In genomic region chr5:138641547-138642298, GRCh38 we compare ENCODE assay signal across 9 cellular contexts.
DNase-seq lines count a peak whose midpoint lies in the region; ATAC-seq, FAIRE-seq and TF ChIP-seq lines count a peak whose summit lies in the region.
"Had no signal": no experiment of that assay in that cellular context is flagged by ENCODE, and none has a peak within 500 bp of the region (broad histone marks: within the 10 kb centered on the region; RNA-seq: fewer than 3 reads in every experiment).

No MANE protein-coding gene starts in this region.

- no peaks in the 10 kb centered on the region for H4K20me1 ChIP-seq in DOHH2 (ENCODE audit: control insufficient read depth, insufficient read depth, low read depth, low read length)
- H4K20me1 ChIP-seq in MM.1S (ENCODE audit: insufficient read depth, low read length), result no peaks in the 10 kb centered on the region

- H3K4me2 ChIP-seq in DOHH2 (ENCODE audit: low read length) (no peak overlapping the region), MM.1S (ENCODE audit: low read depth, low read length) (no peak overlapping the region)

- no peaks in the 10 kb centered on the region for H3K9me2 ChIP-seq in DOHH2 (replicated peaks; ENCODE audit: control insufficient read depth, low read length)
- no peaks in the 10 kb centered on the region for H3K9me2 ChIP-seq in MM.1S (replicated peaks; ENCODE audit: insufficient read depth, low read length)

- intact Hi-C loops in ascending aorta (cut with DNase I), result loop anchor here (2.0 kb wide), 1 partner anchor 621 kb away; no protein-coding TSS in a partner anchor

- H3F3A ChIP-seq in DOHH2 (ENCODE audit: control insufficient read depth, insufficient read depth) (no peaks in the 10 kb centered on the region), MM.1S (ENCODE audit: insufficient read depth, low read length) (no peaks in the 10 kb centered on the region)

- H3K27me3 ChIP-seq in DOHH2 (ENCODE audit: control insufficient read depth, low read length) (no peaks in the 10 kb centered on the region; the same call in 1 of the 2 replicates), MM.1S (replicated peaks; ENCODE audit: insufficient read depth, low read length) (peaks cover 3% of the 10 kb centered on the region; the same call in 1 of the 2 replicates), ascending aorta (no peaks in the 10 kb centered on the region), small intestine (ENCODE audit: control insufficient read depth in 2 of 2, insufficient read depth in 2 of 2, low read length in 2 of 2) (no peaks in the 10 kb centered on the region)

- H3K4me3 ChIP-seq in DOHH2 (ENCODE audit: low read length) (no peak overlapping the region), MM.1S (ENCODE audit: low read length) (no peak overlapping the region), ascending aorta (no peak overlapping the region), small intestine (ENCODE audit: low read depth in 1 of 2, low read length in 2 of 2) (no peak overlapping the region)

- H2AFZ ChIP-seq in MM.1S (ENCODE audit: low read length), result no peak overlapping the region

- ATAC-seq in GM19023 (IDR thresholded peaks at IDR 0.05; ENCODE audit: unreplicated experiment) (no peak), GM21529 (IDR thresholded peaks at IDR 0.05; ENCODE audit: unreplicated experiment) (no peak)

- no peaks in the 10 kb centered on the region for H3K36me3 ChIP-seq in DOHH2 (ENCODE audit: control insufficient read depth, low read length)
- no peaks in the 10 kb centered on the region for H3K36me3 ChIP-seq in MM.1S (replicated peaks; ENCODE audit: insufficient read depth, low read length)
- no peaks in the 10 kb centered on the region for H3K36me3 ChIP-seq in ascending aorta
- no peaks in the 10 kb centered on the region for H3K36me3 ChIP-seq in small intestine (ENCODE audit: control insufficient read depth in 2 of 2, insufficient read depth in 2 of 2, low read length in 2 of 2)

- H3K27ac ChIP-seq in DOHH2 (ENCODE audit: low read depth, low read length) (no peak overlapping the region), MM.1S (ENCODE audit: low read length) (no peak overlapping the region), ascending aorta (no peak overlapping the region), small intestine (ENCODE audit: low read depth in 1 of 2, low read length in 1 of 2) (no peak overlapping the region)

- no peak for FAIRE-seq in small intestine (lab: Jason Lieb, UNC)
- FAIRE-seq: colon had no signal

- no peak overlapping the region for H3K9ac ChIP-seq in MM.1S (ENCODE audit: low read length)

- 42 to 54% (median 44%) methylated on average over 18 of the region's 18 CpGs for whole genome bisulfite sequencing in small intestine, 3 donors

- DNase-seq in MM.1S, result peak; percentile 77
- peak; percentile 23 for DNase-seq in T-helper 22 cell (ENCODE audit: low read depth)
- peak in 1 of 2 donors; percentile 75 for DNase-seq in ascending aorta (ENCODE audit: low spot score in 2 of 2)
- DNase-seq in hypothalamus (lab: John Stamatoyannopoulos, UW), result peak in 39 of 51 donors; percentile 12 to 75 (median 48)
- DNase-seq in small intestine, result peak; percentile 56

- H3K9me3 ChIP-seq in DOHH2 (ENCODE audit: control insufficient read depth, insufficient read depth, low read length) (no peaks in the 10 kb centered on the region), MM.1S (replicated peaks; ENCODE audit: insufficient read depth, low read length) (no peaks in the 10 kb centered on the region), ascending aorta (no peaks in the 10 kb centered on the region), small intestine (ENCODE audit: control insufficient read depth, low read depth) (no peaks in the 10 kb centered on the region)

- TF ChIP-seq CTCF in DOHH2 (IDR thresholded peaks at IDR 0.05; ENCODE audit: low read depth, low read length, poor library complexity, severe bottlenecking) (peak; percentile 84), MM.1S (IDR thresholded peaks at IDR 0.05; ENCODE audit: low read length) (peak; percentile 88), ascending aorta (IDR thresholded peaks at IDR 0.05) (peak; percentile 41 to 61 (median 56))

- H3K79me2 ChIP-seq in DOHH2 (ENCODE audit: control insufficient read depth, low read length), result no peaks in the 10 kb centered on the region
- no peaks in the 10 kb centered on the region for H3K79me2 ChIP-seq in MM.1S (ENCODE audit: low read length)

- H3K4me1 ChIP-seq in DOHH2 (ENCODE audit: control insufficient read depth, low read length) (no peaks in the 10 kb centered on the region), MM.1S (ENCODE audit: low read length) (no peaks in the 10 kb centered on the region), ascending aorta (no peaks in the 10 kb centered on the region), small intestine (ENCODE audit: control insufficient read depth in 2 of 2, insufficient read depth in 1 of 2, low read depth in 1 of 2, low read length in 1 of 2) (no peaks in the 10 kb centered on the region)
